In genomic region chr4:176642472-176642871, GRCh38 we compare ENCODE assay signal across 1 cellular context.
TF ChIP-seq lines count a peak whose summit lies in the region.

No MANE protein-coding gene starts in this region.

TF ChIP-seq in WTC11, 78 proteins besides CTCF, POLR2A, EP300 and RAD21 (continued from another document):
- TF ChIP-seq, protein P1, sequence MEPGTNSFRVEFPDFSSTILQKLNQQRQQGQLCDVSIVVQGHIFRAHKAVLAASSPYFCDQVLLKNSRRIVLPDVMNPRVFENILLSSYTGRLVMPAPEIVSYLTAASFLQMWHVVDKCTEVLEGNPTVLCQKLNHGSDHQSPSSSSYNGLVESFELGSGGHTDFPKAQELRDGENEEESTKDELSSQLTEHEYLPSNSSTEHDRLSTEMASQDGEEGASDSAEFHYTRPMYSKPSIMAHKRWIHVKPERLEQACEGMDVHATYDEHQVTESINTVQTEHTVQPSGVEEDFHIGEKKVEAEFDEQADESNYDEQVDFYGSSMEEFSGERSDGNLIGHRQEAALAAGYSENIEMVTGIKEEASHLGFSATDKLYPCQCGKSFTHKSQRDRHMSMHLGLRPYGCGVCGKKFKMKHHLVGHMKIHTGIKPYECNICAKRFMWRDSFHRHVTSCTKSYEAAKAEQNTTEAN (CRISPR knock-in tag; IDR thresholded peaks at IDR 0.05) = no peak
- TF ChIP-seq, protein P2, sequence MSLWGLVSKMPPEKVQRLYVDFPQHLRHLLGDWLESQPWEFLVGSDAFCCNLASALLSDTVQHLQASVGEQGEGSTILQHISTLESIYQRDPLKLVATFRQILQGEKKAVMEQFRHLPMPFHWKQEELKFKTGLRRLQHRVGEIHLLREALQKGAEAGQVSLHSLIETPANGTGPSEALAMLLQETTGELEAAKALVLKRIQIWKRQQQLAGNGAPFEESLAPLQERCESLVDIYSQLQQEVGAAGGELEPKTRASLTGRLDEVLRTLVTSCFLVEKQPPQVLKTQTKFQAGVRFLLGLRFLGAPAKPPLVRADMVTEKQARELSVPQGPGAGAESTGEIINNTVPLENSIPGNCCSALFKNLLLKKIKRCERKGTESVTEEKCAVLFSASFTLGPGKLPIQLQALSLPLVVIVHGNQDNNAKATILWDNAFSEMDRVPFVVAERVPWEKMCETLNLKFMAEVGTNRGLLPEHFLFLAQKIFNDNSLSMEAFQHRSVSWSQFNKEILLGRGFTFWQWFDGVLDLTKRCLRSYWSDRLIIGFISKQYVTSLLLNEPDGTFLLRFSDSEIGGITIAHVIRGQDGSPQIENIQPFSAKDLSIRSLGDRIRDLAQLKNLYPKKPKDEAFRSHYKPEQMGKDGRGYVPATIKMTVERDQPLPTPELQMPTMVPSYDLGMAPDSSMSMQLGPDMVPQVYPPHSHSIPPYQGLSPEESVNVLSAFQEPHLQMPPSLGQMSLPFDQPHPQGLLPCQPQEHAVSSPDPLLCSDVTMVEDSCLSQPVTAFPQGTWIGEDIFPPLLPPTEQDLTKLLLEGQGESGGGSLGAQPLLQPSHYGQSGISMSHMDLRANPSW (CRISPR knock-in tag; conservative IDR thresholded peaks at IDR 0.05; ENCODE audit: low read depth) = no peak
- no peak for TF ChIP-seq ZNF219 (CRISPR knock-in tag; IDR thresholded peaks at IDR 0.05; ENCODE audit: borderline replicate concordance)
- TF ChIP-seq ZSCAN18 (CRISPR knock-in tag; IDR thresholded peaks at IDR 0.05) = no peak
- no peak for TF ChIP-seq NR3C1 (CRISPR knock-in tag; conservative IDR thresholded peaks at IDR 0.05; ENCODE audit: low read depth)
